In the genomic region with DNA sequence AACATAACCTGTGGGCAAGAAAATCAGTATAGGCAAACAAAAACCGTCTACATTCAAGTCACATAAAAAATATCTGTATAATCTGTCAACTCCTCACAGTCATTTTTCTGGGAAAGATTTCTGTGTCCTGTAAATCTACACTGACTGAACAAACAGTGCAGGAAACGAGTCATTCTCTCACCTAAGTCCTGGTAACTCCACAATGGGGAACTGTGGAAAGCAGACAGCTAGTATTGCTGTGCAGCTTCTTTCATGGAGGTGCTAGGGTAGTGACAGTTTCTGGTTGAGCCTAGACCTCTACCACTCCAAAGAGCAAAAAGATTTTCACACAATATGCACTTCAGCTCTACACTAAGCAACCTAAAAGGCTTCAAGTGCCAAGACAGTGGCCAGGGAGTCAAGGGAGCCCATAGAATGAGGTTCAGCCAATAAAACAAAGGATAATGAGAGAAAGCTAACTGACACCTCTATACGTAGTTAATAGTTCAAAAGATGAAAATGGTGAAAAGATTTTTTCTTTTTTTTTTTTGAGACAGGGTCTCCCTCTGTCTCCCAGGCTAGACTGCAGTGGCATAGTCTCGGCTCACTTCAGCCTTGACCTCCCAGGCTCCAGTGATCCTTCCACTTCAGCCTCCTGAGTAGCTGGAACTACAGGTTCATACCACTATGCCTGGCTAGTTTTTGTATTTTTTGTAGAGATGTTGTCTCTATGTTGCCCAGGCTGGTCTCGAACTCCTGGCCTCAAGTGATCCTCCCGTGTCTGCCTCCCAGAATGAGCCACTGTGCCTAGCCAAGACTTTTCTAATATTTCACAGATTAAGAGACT, we compare ENCODE assay signal across 9 cellular contexts. TPM values are rescaled to one million over a fixed set of nuclear protein-coding genes. Genes with fewer than 3 reads are reported as not detected.
A peak's percentile ranks its signal among the peaks of the same experiment; 100 is the strongest.
DNase-seq lines count a peak whose midpoint lies in the region; ATAC-seq, FAIRE-seq and TF ChIP-seq lines count a peak whose summit lies in the region.
"Had no signal": no experiment of that assay in that cellular context is flagged by ENCODE, and none has a peak within 500 bp of the region (broad histone marks: within the 10 kb centered on the region; RNA-seq: fewer than 3 reads in every experiment).

No MANE protein-coding gene starts in this region.

- TF ChIP-seq EP300 in GM12878 (IDR thresholded peaks at IDR 0.05; ENCODE audit: borderline replicate concordance in 1 of 2, control insufficient read depth in 1 of 2, low read depth in 2 of 2, low read length in 2 of 2) = no peak

- no peak for TF ChIP-seq CTCF in GM12878 (IDR thresholded peaks at IDR 0.05 in 2 of 3, conservative IDR thresholded peaks at IDR 0.05 in 1 of 3; ENCODE audit: control insufficient read depth in 2 of 3, extremely low read depth in 1 of 3, insufficient read depth in 1 of 3, low read depth in 3 of 3, low read length in 3 of 3)
- TF ChIP-seq CTCF in adrenal gland (IDR thresholded peaks at IDR 0.05) = no peak

- DNase-seq in CD4-positive, alpha-beta memory T cell = no peak
- peak; percentile 72 for DNase-seq in Jurkat, Clone E6-1 (ENCODE audit: low read depth, low spot score)
- DNase-seq in GM12878 (ENCODE audit: low read depth, low spot score) (no peak), nucleus accumbens (lab: John Stamatoyannopoulos, UW) (no peak), NCI-H1436 treated with DMSO at 0.1 percent for 48 hours (lab: John Stamatoyannopoulos, UW) (no peak), adrenal gland (no peak)

- CTCF ChIA-PET in CD4-positive, alpha-beta memory T cell (lab: Charles Lee; ENCODE audit: partially characterized antibody) = interaction anchor here (1.0 to 4.2 kb wide), 7 partner anchors 9 to 30 kb away, joined by 4 to 45 read pairs (median 8); no protein-coding TSS in a partner anchor
- CTCF ChIA-PET in GM12878 (lab: Yijun Ruan, JAX) = interaction anchor here (0.8 to 15.0 kb wide), 8 partner anchors 10 to 71 kb away, joined by 3 to 565 read pairs (median 6); no protein-coding TSS in a partner anchor

- peaks cover 99% of the 10 kb centered on the region for H3K79me2 ChIP-seq in GM12878 (ENCODE audit: control insufficient read depth, insufficient read depth, low read length)

- TF ChIP-seq POLR2A in GM12878 (IDR thresholded peaks at IDR 0.05; ENCODE audit: low read depth, low read length) = no peak
- no peak for TF ChIP-seq POLR2A in adrenal gland (IDR thresholded peaks at IDR 0.05)

- in situ Hi-C loops in GM12878 (cut with MboI) = loop anchor here (10.0 kb wide), 1 partner anchor 1178 kb away; the partner anchor contains the start of gene LAPTM5

- 15% methylated on average over 6 of the region's 6 CpGs for WGBS in GM12878 (ENCODE audit: insufficient coverage, insufficient replicate concordance, low lambda C conversion rate, missing lambda C conversion rate)
- 48 to 63% (median 56%) methylated on average over 6 of the region's 6 CpGs for WGBS in adrenal gland, 4 donors

- H3K27ac ChIP-seq in CD4-positive, alpha-beta memory T cell (ENCODE audit: low read depth, low read length) = peak overlapping the region; percentile 70
- H3K27ac ChIP-seq in GM12878 (ENCODE audit: control insufficient read depth, insufficient read depth) = peak overlapping the region; percentile 93
- H3K27ac ChIP-seq in muscle layer of duodenum (ENCODE audit: low read length) = peak overlapping the region; percentile 43
- peak overlapping the region in 1 of 5 donors; percentile 45 for H3K27ac ChIP-seq in adrenal gland

- H3K27me3 ChIP-seq in CD4-positive, alpha-beta memory T cell (ENCODE audit: insufficient read depth, low read length) = no peaks in the 10 kb centered on the region
- H3K27me3 ChIP-seq in GM12878 (replicated peaks in 1 of 2; ENCODE audit: control insufficient read depth in 2 of 2, insufficient read depth in 2 of 2, low read length in 1 of 2) (no peaks in the 10 kb centered on the region), muscle layer of duodenum (ENCODE audit: low read depth, low read length) (no peaks in the 10 kb centered on the region), adrenal gland (no peaks in the 10 kb centered on the region)

- H4K20me1 ChIP-seq in GM12878 (ENCODE audit: control insufficient read depth, insufficient read depth) = 0 out of 2 replicates have a peak, but pooled peaks cover 3% of the 10 kb centered on the region

- intact Hi-C loops in CD4-positive, alpha-beta memory T cell (cut with micrococcal nuclease) = no loop called here
- intact Hi-C loops in GM12878 (cut with micrococcal nuclease; ENCODE audit: unreplicated experiment) (loop anchor here (1.0 to 5.0 kb wide), 2 partner anchors 32 to 115 kb away; partner anchors contain the start of gene SPOCD1), adrenal gland (cut with DNase I) (no loop called here)

- FAIRE-seq in GM12878 (lab: Jason Lieb, UNC) = peak; percentile 66
- FAIRE-seq: endometrium had no signal

- peak overlapping the region in 1 of 2 donors; percentile 2 for H3K4me3 ChIP-seq in CD4-positive, alpha-beta memory T cell (ENCODE audit: low read length in 2 of 2)
- peak overlapping the region; percentile 99 for H3K4me3 ChIP-seq in Jurkat, Clone E6-1 (ENCODE audit: low read length)
- H3K4me3 ChIP-seq in GM12878 (peak overlapping the region; percentile 84), muscle layer of duodenum (ENCODE audit: low read depth in 1 of 2, low read length in 2 of 2) (no peak overlapping the region), adrenal gland (no peak overlapping the region)

- POLR2A ChIA-PET in CD4-positive, alpha-beta memory T cell (lab: Charles Lee; ENCODE audit: partially characterized antibody) = interaction anchor here (0.8 to 14.9 kb wide), 13 partner anchors 8 to 144 kb away, joined by 3 to 545 read pairs (median 3); no protein-coding TSS in a partner anchor
- POLR2A ChIA-PET in GM12878 (lab: Charles Lee) = interaction anchor here (0.6 to 4.6 kb wide), 12 partner anchors 10 to 82 kb away, joined by 3 to 59 read pairs (median 4); partner anchors contain the start of gene KHDRBS1

- H3K4me1 ChIP-seq in CD4-positive, alpha-beta memory T cell (ENCODE audit: insufficient read depth, low read length) = peaks cover 83% of the 10 kb centered on the region
- H3K4me1 ChIP-seq in GM12878 (ENCODE audit: control insufficient read depth, insufficient read depth, low read length) (peaks cover 18% of the 10 kb centered on the region), muscle layer of duodenum (ENCODE audit: control insufficient read depth in 1 of 2, insufficient read depth in 2 of 2, low read length in 2 of 2) (peaks cover 26 to 74% of the 10 kb centered on the region in 2 donors), adrenal gland (replicated peaks in 1 of 2) (peaks cover 66 to 95% of the 10 kb centered on the region in 2 donors)

- peak overlapping the region; percentile 91 to 96 (median 95) for H3K27ac Mint-ChIP-seq in CD4-positive, alpha-beta memory T cell

- RAD21 ChIA-PET in GM12878 (lab: Charles Lee; ENCODE audit: unreplicated experiment) = interaction anchor here (0.8 to 4.6 kb wide), 16 partner anchors 9 to 144 kb away, joined by 3 to 79 read pairs (median 6); partner anchors contain the start of genes KHDRBS1 and SPOCD1

- H2AFZ ChIP-seq in GM12878 (ENCODE audit: control insufficient read depth, low read depth, low read length) = no peak overlapping the region

- H3K9ac ChIP-seq in GM12878 (ENCODE audit: control insufficient read depth, insufficient read depth, low read length) = peak overlapping the region; percentile 96

- H3K4me1 Mint-ChIP-seq in CD4-positive, alpha-beta memory T cell = peaks cover 55 to 92% (median 73%) of the 10 kb centered on the region in 4 donors

- ATAC-seq in GM12878 (peak; percentile 57), GM21576 (IDR thresholded peaks at IDR 0.05; ENCODE audit: unreplicated experiment) (no peak)

- H3K36me3 Mint-ChIP-seq in CD4-positive, alpha-beta memory T cell = peaks cover 7 to 23% of the 10 kb centered on the region in 2 donors

- no peaks in the 10 kb centered on the region for H3K36me3 ChIP-seq in CD4-positive, alpha-beta memory T cell (ENCODE audit: insufficient read depth, low read length)
- H3K36me3 ChIP-seq in GM12878 (ENCODE audit: control insufficient read depth in 2 of 2, insufficient read depth in 2 of 2, low read length in 1 of 2) (peaks cover 0 to 7% of the 10 kb centered on the region in 2 experiments; a peak in 1 of 4 replicates), muscle layer of duodenum (ENCODE audit: control insufficient read depth in 1 of 2, insufficient read depth in 2 of 2, low read length in 2 of 2) (peaks cover 0 to 8% of the 10 kb centered on the region in 2 donors), adrenal gland (replicated peaks in 1 of 2) (no peaks in the 10 kb centered on the region)

- peak overlapping the region; percentile 77 to 100 (median 98) for H3K4me3 Mint-ChIP-seq in CD4-positive, alpha-beta memory T cell

- no peaks in the 10 kb centered on the region for H3K27me3 Mint-ChIP-seq in CD4-positive, alpha-beta memory T cell

- no peaks in the 10 kb centered on the region for H3K9me3 ChIP-seq in CD4-positive, alpha-beta memory T cell (ENCODE audit: control insufficient read depth in 1 of 2, low read length in 2 of 2)
- no peaks in the 10 kb centered on the region for H3K9me3 ChIP-seq in GM12878 (replicated peaks; ENCODE audit: control insufficient read depth, insufficient read depth, low read length)
- H3K9me3 ChIP-seq in muscle layer of duodenum (ENCODE audit: control insufficient read depth in 1 of 2, low read length in 2 of 2) = no peaks in the 10 kb centered on the region
- no peaks in the 10 kb centered on the region for H3K9me3 ChIP-seq in adrenal gland (replicated peaks in 1 of 3)

- peak overlapping the region; percentile 88 for H3K4me2 ChIP-seq in GM12878 (ENCODE audit: control insufficient read depth, insufficient read depth)

- SMC1A ChIA-PET in GM12878 (lab: Charles Lee; ENCODE audit: uncharacterized antibody, unreplicated experiment) = interaction anchor here (0.7 to 4.3 kb wide), 16 partner anchors 7 to 227 kb away, joined by 3 to 98 read pairs (median 4); no protein-coding TSS in a partner anchor

- no peak for TF ChIP-seq RAD21 in GM12878 (IDR thresholded peaks at IDR 0.05; ENCODE audit: insufficient read depth, low read depth, low read length)

- peaks cover 0 to 3% (median 0%) of the 10 kb centered on the region in 8 donors for H3K9me3 Mint-ChIP-seq in CD4-positive, alpha-beta memory T cell

- no TSS peak for BruUV-seq in GM12878 (replicated peaks; lab: Mats Ljungman, UMichigan)

RNA-seq across cellular contexts. Expression of gene PTP4A2, which starts 5.5 kb away (rescaled TPM):
- 100 to 1,000 TPM; 254 to 276 TPM for total RNA-seq in CD4-positive, alpha-beta memory T cell
- polyA plus RNA-seq in CD4-positive, alpha-beta memory T cell = 100 to 1,000 TPM; 401 to 529 TPM
- 551 TPM for polyA plus RNA-seq in Jurkat, Clone E6-1 (2012; ENCODE audit: insufficient read depth, insufficient read length)
- total RNA-seq in GM12878 (2013; cell fraction: nucleolus; rRNA removed) = 309 and 320 TPM in 2 replicates
- 334 and 416 TPM in 2 replicates for total RNA-seq in GM12878 (2014; rRNA removed)
- total RNA-seq in GM12878 (2014; rRNA removed; fragmentation: Illumina TruSeq; extraction: Trizol) = 390 and 401 TPM in 2 replicates
- total RNA-seq in GM12878 (2021) = 348 and 360 TPM in 2 replicates
- 133 TPM for polyA plus RNA-seq in GM12878 (2011; ENCODE audit: low read depth)
- 909 and 1,265 TPM in 2 replicates for polyA plus RNA-seq in GM12878 (2011; rRNA removed)
- 152 and 181 TPM in 2 replicates for polyA plus RNA-seq in GM12878 (2011; cell fraction: cytosol; rRNA removed)
- 120 and 153 TPM in 2 replicates for polyA plus RNA-seq in GM12878 (2011; cell fraction: nucleus; rRNA removed)
- polyA plus RNA-seq in GM12878 (2012) = 252 and 315 TPM in 2 replicates
- polyA plus RNA-seq in GM12878 (2014; fragmentation: Illumina TruSeq; extraction: Trizol) = 547 and 710 TPM in 2 replicates
- polyA plus RNA-seq in GM12878 (2014; fragmentation: Nextera tagmentation; extraction: Ambion mirVana) = 100 to 1,000 TPM; 268 to 424 TPM
- 180 and 224 TPM in 2 replicates for polyA plus RNA-seq in GM12878 (2014; rRNA removed)
- 100 to 1,000 TPM; 232 to 423 TPM for polyA plus RNA-seq in GM12878 (2016; fragmentation: Nextera tagmentation; extraction: Ambion mirVana)
- polyA minus RNA-seq in GM12878 (2011; rRNA and poly(A)+ RNA removed) = 326 and 414 TPM in 2 replicates
- 268 and 284 TPM in 2 replicates for polyA minus RNA-seq in GM12878 (2011; cell fraction: cytosol; rRNA and poly(A)+ RNA removed)
- polyA minus RNA-seq in GM12878 (2011; cell fraction: nucleus; rRNA and poly(A)+ RNA removed) = 63.8 and 72.4 TPM in 2 replicates
- total RNA-seq in adrenal gland = 100 to 1,000 TPM in 6 of 8 donors, 10 to 100 TPM in 2; 75.9 to 268 (median 185) TPM
- polyA plus RNA-seq in adrenal gland = 100 to 1,000 TPM in 1 of 3 donors, 10 to 100 TPM in 2; 51.8 to 371 (median 56.2) TPM

Comparison
In these comparisons a context has a peak if more than half of its experiments do, and no peak if none do; other contexts are left out.
1. H3K4me3 ChIP-seq: peak in Jurkat, Clone E6-1 (single experiment) and GM12878 (single experiment); none in muscle layer of duodenum (0 of 2) and adrenal gland (0 of 4).